ENCODE assay signal across 8 cellular contexts in genomic region chr3:100400782-100401673, GRCh38. TPM values are rescaled to one million over a fixed set of nuclear protein-coding genes. Genes with fewer than 3 reads are reported as not detected.
DNase-seq lines count a peak whose midpoint lies in the region; ATAC-seq, FAIRE-seq and TF ChIP-seq lines count a peak whose summit lies in the region.

Gene LNP1 (plus strand): TSS chr3:100401539. CDS start chr3:100429730, 28,191 bp downstream.
Gene TOMM70 (minus strand): TSS chr3:100401089. CDS start chr3:100400949, 140 bp downstream.

- H3K27ac ChIP-seq in body of pancreas, result peak within 1 kb of the TSS; percentile 70 to 91 (median 84)

- intact Hi-C loops in body of pancreas (cut with DNase I), result no loop called here
- intact Hi-C loops in sciatic nerve (cut with DNase I), result no loop called here

- ATAC-seq in HG03064 (IDR thresholded peaks at IDR 0.05; ENCODE audit: low read depth, unreplicated experiment), result peak; percentile 89
- peak; percentile 96 for ATAC-seq in body of pancreas
- ATAC-seq in sciatic nerve, result peak; percentile 99

- peaks cover 43% of the 10 kb centered on the region for H3K4me1 ChIP-seq in body of pancreas

- TF ChIP-seq POLR2A in GM18526 (IDR thresholded peaks at IDR 0.05; ENCODE audit: extremely low read depth, insufficient read length) (peak; percentile 81), body of pancreas (IDR thresholded peaks at IDR 0.05) (peak; percentile 72 to 97 (median 96))

- no peaks in the 10 kb centered on the region for H3K27me3 ChIP-seq in body of pancreas

- H3K9me3 ChIP-seq in body of pancreas, result no peaks in the 10 kb centered on the region

- FAIRE-seq in TTC549 (lab: Jason Lieb, UNC), result peak; percentile 66

- peak in 1 of 7 experiments; percentile 4 for TF ChIP-seq CTCF in body of pancreas (IDR thresholded peaks at IDR 0.05)

- DNase-seq in 8988T, result peak; percentile 59
- DNase-seq in NCI-H2107 (lab: John Stamatoyannopoulos, UW), result peak; percentile 97
- DNase-seq in body of pancreas, result peak; percentile 98 to 99 (median 98)
- DNase-seq in iPS DF 4.7 (ENCODE audit: extremely low read depth, low spot score), result peak; percentile 92
- DNase-seq in sciatic nerve (ENCODE audit: low spot score), result peak; percentile 98

- WGBS in body of pancreas, 2 donors, result 0% methylated on average over 38 to 62 of the region's 64 CpGs

- peak within 1 kb of the TSS; percentile 87 to 90 for H3K4me3 ChIP-seq in body of pancreas

- no peaks in the 10 kb centered on the region for H3K36me3 ChIP-seq in body of pancreas (replicated peaks in 1 of 2; ENCODE audit: insufficient read depth in 1 of 2, low read depth in 2 of 2)

RNA-seq across cellular contexts. Expression of gene LNP1, which starts in this region (rescaled TPM):
- total RNA-seq in body of pancreas (1 to 10 TPM; 4.6 to 6.2 TPM), sciatic nerve (3.4 TPM)

RNA-seq across cellular contexts. Expression of gene TOMM70, which starts in this region (rescaled TPM):
- total RNA-seq in body of pancreas (10 to 100 TPM; 17.1 to 25.9 TPM), sciatic nerve (34.5 TPM)

Comparison
In these comparisons a context has a peak if more than half of its experiments do, and no peak if none do; other contexts are left out.
1. Peak in every context shown above with its lines: DNase-seq, ATAC-seq, H3K4me3 ChIP-seq and H3K27ac ChIP-seq.